Comparison of ENCODE assay signal across 1 cellular context in genomic region chr9:134627417-134628353, GRCh38.
TF ChIP-seq lines count a peak whose summit lies in the region.

No MANE protein-coding gene starts in this region.

TF ChIP-seq in SK-N-SH, 30 proteins besides CTCF, POLR2A, EP300 and RAD21 (continued from another document):
- TF ChIP-seq, protein P1, sequence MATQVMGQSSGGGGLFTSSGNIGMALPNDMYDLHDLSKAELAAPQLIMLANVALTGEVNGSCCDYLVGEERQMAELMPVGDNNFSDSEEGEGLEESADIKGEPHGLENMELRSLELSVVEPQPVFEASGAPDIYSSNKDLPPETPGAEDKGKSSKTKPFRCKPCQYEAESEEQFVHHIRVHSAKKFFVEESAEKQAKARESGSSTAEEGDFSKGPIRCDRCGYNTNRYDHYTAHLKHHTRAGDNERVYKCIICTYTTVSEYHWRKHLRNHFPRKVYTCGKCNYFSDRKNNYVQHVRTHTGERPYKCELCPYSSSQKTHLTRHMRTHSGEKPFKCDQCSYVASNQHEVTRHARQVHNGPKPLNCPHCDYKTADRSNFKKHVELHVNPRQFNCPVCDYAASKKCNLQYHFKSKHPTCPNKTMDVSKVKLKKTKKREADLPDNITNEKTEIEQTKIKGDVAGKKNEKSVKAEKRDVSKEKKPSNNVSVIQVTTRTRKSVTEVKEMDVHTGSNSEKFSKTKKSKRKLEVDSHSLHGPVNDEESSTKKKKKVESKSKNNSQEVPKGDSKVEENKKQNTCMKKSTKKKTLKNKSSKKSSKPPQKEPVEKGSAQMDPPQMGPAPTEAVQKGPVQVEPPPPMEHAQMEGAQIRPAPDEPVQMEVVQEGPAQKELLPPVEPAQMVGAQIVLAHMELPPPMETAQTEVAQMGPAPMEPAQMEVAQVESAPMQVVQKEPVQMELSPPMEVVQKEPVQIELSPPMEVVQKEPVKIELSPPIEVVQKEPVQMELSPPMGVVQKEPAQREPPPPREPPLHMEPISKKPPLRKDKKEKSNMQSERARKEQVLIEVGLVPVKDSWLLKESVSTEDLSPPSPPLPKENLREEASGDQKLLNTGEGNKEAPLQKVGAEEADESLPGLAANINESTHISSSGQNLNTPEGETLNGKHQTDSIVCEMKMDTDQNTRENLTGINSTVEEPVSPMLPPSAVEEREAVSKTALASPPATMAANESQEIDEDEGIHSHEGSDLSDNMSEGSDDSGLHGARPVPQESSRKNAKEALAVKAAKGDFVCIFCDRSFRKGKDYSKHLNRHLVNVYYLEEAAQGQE (IDR thresholded peaks at IDR 0.05; ENCODE audit: low read depth, low read length): no peak
- TF ChIP-seq FOSL2 (IDR thresholded peaks at IDR 0.05; ENCODE audit: borderline replicate concordance, low read depth): no peak
- no peak for TF ChIP-seq RXRA (IDR thresholded peaks at IDR 0.05; ENCODE audit: borderline replicate concordance, low read depth)
- TF ChIP-seq TAF1 (IDR thresholded peaks at IDR 0.05; ENCODE audit: borderline replicate concordance, low read depth, low read length): no peak
- TF ChIP-seq TCF12 (IDR thresholded peaks at IDR 0.05): no peak
- TF ChIP-seq FOXJ3 (CRISPR knock-in tag; IDR thresholded peaks at IDR 0.05): no peak
- TF ChIP-seq CHD2 (IDR thresholded peaks at IDR 0.05; ENCODE audit: low read length, partially characterized antibody): no peak
- no peak for TF ChIP-seq RFX5 (IDR thresholded peaks at IDR 0.05; ENCODE audit: low read length)
- no peak for TF ChIP-seq NFIC (IDR thresholded peaks at IDR 0.05; ENCODE audit: borderline replicate concordance)
- no peak for TF ChIP-seq POLR2AphosphoS5 (IDR thresholded peaks at IDR 0.05; ENCODE audit: low read depth, low read length)
- no peak for TF ChIP-seq JUND (IDR thresholded peaks at IDR 0.05)
- TF ChIP-seq, protein P2, sequence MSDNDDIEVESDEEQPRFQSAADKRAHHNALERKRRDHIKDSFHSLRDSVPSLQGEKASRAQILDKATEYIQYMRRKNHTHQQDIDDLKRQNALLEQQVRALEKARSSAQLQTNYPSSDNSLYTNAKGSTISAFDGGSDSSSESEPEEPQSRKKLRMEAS (IDR thresholded peaks at IDR 0.05; ENCODE audit: low read depth): no peak
- TF ChIP-seq GABPA (IDR thresholded peaks at IDR 0.05; ENCODE audit: low read depth): no peak
- no peak for TF ChIP-seq USF1 (IDR thresholded peaks at IDR 0.05; ENCODE audit: borderline replicate concordance, low read depth)
- TF ChIP-seq SMC3 (IDR thresholded peaks at IDR 0.05; ENCODE audit: low read depth, low read length): no peak
- TF ChIP-seq NRF1 (IDR thresholded peaks at IDR 0.05; ENCODE audit: low read depth, low read length): no peak
- TF ChIP-seq, protein P3, sequence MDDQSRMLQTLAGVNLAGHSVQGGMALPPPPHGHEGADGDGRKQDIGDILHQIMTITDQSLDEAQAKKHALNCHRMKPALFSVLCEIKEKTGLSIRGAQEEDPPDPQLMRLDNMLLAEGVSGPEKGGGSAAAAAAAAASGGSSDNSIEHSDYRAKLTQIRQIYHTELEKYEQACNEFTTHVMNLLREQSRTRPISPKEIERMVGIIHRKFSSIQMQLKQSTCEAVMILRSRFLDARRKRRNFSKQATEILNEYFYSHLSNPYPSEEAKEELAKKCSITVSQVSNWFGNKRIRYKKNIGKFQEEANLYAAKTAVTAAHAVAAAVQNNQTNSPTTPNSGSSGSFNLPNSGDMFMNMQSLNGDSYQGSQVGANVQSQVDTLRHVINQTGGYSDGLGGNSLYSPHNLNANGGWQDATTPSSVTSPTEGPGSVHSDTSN (IDR thresholded peaks at IDR 0.05): no peak
TF ChIP-seq in SK-N-SH: peak in this region for 0.
